Comparison of ENCODE assay signal across 1 cellular context in the genomic region with DNA sequence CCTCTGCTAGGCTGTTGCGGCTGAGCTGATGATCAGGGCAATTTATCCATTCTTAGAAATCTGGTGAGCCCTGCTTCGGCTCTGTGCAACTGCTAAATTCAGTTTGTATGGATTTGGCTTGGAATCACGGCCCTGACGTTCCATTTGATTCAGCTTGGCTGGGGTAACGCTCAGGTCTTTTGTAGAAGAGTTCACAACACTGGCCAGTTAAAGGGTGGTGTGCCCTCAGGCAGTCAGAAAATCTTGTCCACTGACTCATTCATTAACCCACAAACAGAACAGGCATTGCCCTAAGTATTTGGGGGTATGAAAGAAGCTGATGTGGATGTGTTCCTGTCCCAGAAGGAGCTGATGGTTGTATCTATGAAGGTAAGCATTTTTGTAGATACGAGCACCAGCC.
TF ChIP-seq lines count a peak whose summit lies in the region.

No MANE protein-coding gene starts in this region.

TF ChIP-seq in IMR-90, 13 proteins besides CTCF, POLR2A, EP300 and RAD21 (continued from another document):
- TF ChIP-seq CEBPB (IDR thresholded peaks at IDR 0.05; ENCODE audit: low read depth, low read length) (no peak), RCOR1 (IDR thresholded peaks at IDR 0.05; ENCODE audit: insufficient replicate concordance, low read length) (no peak), NFE2L2 (IDR thresholded peaks at IDR 0.05; ENCODE audit: low read depth, low read length) (no peak), BHLHE40 (IDR thresholded peaks at IDR 0.05; ENCODE audit: low read depth, low read length) (no peak), MXI1 (IDR thresholded peaks at IDR 0.05; ENCODE audit: borderline replicate concordance, low read depth, low read length) (no peak)
